Comparison of ENCODE assay signal across 8 cellular contexts in the genomic region with DNA sequence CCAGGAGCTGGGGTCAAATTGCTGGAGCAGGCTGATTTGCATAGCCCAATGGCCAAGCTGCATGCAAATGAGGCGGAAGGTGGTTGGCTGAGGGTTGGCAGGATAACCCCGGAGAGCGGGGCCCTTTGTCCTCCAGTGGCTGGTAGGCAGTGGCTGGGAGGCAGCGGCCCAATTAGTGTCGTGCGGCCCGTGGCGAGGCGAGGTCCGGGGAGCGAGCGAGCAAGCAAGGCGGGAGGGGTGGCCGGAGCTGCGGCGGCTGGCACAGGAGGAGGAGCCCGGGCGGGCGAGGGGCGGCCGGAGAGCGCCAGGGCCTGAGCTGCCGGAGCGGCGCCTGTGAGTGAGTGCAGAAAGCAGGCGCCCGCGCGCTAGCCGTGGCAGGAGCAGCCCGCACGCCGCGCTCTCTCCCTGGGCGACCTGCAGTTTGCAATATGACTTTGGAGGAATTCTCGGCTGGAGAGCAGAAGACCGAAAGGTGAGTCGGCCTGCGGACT. TPM values are rescaled to one million over a fixed set of nuclear protein-coding genes. Genes with fewer than 3 reads are reported as not detected.
DNase-seq lines count a peak whose midpoint lies in the region; ATAC-seq lines count a peak whose summit lies in the region.

A gene with protein sequence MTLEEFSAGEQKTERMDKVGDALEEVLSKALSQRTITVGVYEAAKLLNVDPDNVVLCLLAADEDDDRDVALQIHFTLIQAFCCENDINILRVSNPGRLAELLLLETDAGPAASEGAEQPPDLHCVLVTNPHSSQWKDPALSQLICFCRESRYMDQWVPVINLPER (plus strand): TSS at position 135 of the 491 bp plus-strand sequence. CDS start 294 bp downstream, at position 429.

- no peaks in the 10 kb centered on the region for H3K27me3 Mint-ChIP-seq in activated CD4-positive, alpha-beta T cell treated with anti-CD3 and anti-CD28 coated beads, Interleukin-2, amount 10 ng/mL, durations not matched to agents 7 days and 5 days

- H3K36me3 Mint-ChIP-seq in activated CD4-positive, alpha-beta T cell treated with anti-CD3 and anti-CD28 coated beads, Interleukin-2, amount 10 ng/mL, durations not matched to agents 7 days and 5 days (ENCODE audit: low read depth) = peaks cover 26% of the 10 kb centered on the region

- peaks cover 30% of the 10 kb centered on the region for H3K36me3 ChIP-seq in BLaER1

- H3K9ac ChIP-seq in BLaER1 = peak within 1 kb of the TSS; percentile 95

- no peaks in the 10 kb centered on the region for H3K27me3 ChIP-seq in BLaER1

- ATAC-seq in GM19328 (IDR thresholded peaks at IDR 0.05; ENCODE audit: unreplicated experiment) = peak; percentile 90
- peak; percentile 83 for ATAC-seq in HG03520 (IDR thresholded peaks at IDR 0.05; ENCODE audit: unreplicated experiment)
- peak; percentile 83 for ATAC-seq in left lobe of liver

- peaks cover 39% of the 10 kb centered on the region for H3K4me1 Mint-ChIP-seq in activated CD4-positive, alpha-beta T cell treated with anti-CD3 and anti-CD28 coated beads, Interleukin-2, amount 10 ng/mL, durations not matched to agents 7 days and 5 days

- POLR2A ChIA-PET in activated CD4-positive, alpha-beta T cell treated with anti-CD3 and anti-CD28 coated beads, Interleukin-2, amount 10 ng/mL, durations not matched to agents 7 days and 5 days (lab: Charles Lee) = interaction anchor here (0.6 to 1.1 kb wide), 3 partner anchors 10 to 745 kb away, joined by 3 to 7 read pairs (median 6); no protein-coding TSS in a partner anchor

- peaks cover 29% of the 10 kb centered on the region for H3K4me1 ChIP-seq in BLaER1

- peaks cover 47% of the 10 kb centered on the region for H4K20me1 ChIP-seq in BLaER1

- peak within 1 kb of the TSS; percentile 99 for H3K4me3 ChIP-seq in BLaER1

- peak within 1 kb of the TSS; percentile 91 for H3K4me2 ChIP-seq in BLaER1

- peak within 1 kb of the TSS; percentile 97 for H3K4me3 Mint-ChIP-seq in activated CD4-positive, alpha-beta T cell treated with anti-CD3 and anti-CD28 coated beads, Interleukin-2, amount 10 ng/mL, durations not matched to agents 7 days and 5 days

- peak within 1 kb of the TSS; percentile 92 for H3K27ac ChIP-seq in BLaER1

- DNase-seq in NCI-H69 (lab: John Stamatoyannopoulos, UW) (peak; percentile 98), cortex of kidney (lab: John Stamatoyannopoulos, UW) (peak; percentile 69), left lobe of liver (ENCODE audit: low spot score) (peak; percentile 100)
- DNase-seq in activated CD4-positive, alpha-beta T cell treated with anti-CD3 and anti-CD28 coated beads, Interleukin-2, amount 10 ng/mL, durations not matched to agents 7 days and 5 days = peak; percentile 98
- peak; percentile 89 for DNase-seq in stimulated activated CD4-positive, alpha-beta T cell treated with anti-CD3 and anti-CD28 coated beads, Interleukin-2, amount 100 ng/mL, for 4 hours (ENCODE audit: low read depth)

- H3K9me3 Mint-ChIP-seq in activated CD4-positive, alpha-beta T cell treated with anti-CD3 and anti-CD28 coated beads, Interleukin-2, amount 10 ng/mL, durations not matched to agents 7 days and 5 days = no peaks in the 10 kb centered on the region

- peak within 1 kb of the TSS; percentile 99 for H3K27ac Mint-ChIP-seq in activated CD4-positive, alpha-beta T cell treated with anti-CD3 and anti-CD28 coated beads, Interleukin-2, amount 10 ng/mL, durations not matched to agents 7 days and 5 days

- CTCF ChIA-PET in activated CD4-positive, alpha-beta T cell treated with anti-CD3 and anti-CD28 coated beads, Interleukin-2, amount 10 ng/mL, durations not matched to agents 7 days and 5 days (lab: Charles Lee) = interaction anchor here (0.6 to 2.1 kb wide), 4 partner anchors 16 to 118 kb away, joined by 3 to 7 read pairs (median 4); no protein-coding TSS in a partner anchor

- no peaks in the 10 kb centered on the region for H3K9me3 ChIP-seq in BLaER1

RNA-seq across cellular contexts. Expression of the gene that starts here (rescaled TPM):
- total RNA-seq in activated CD4-positive, alpha-beta T cell treated with anti-CD3 and anti-CD28 coated beads, Interleukin-2, amount 10 ng/mL, durations not matched to agents 7 days and 5 days = 10 to 100 TPM; 14.2 to 16.6 TPM
- total RNA-seq in left lobe of liver = 58.6 TPM

Comparison
In these comparisons a context has a peak if more than half of its experiments do, and no peak if none do; other contexts are left out.
1. Peak in every context shown above with its lines: DNase-seq, ATAC-seq, H3K4me3 ChIP-seq and H3K27ac ChIP-seq.